Comparison of ENCODE assay signal across 23 cellular contexts in genomic region chr1:5969168-5969567, GRCh38. TPM values are rescaled to one million over a fixed set of nuclear protein-coding genes. Genes with fewer than 3 reads are reported as not detected.
DNase-seq lines count a peak whose midpoint lies in the region; ATAC-seq and TF ChIP-seq lines count a peak whose summit lies in the region.
"Had no signal": no experiment of that assay in that cellular context is flagged by ENCODE, and none has a peak within 500 bp of the region (broad histone marks: within the 10 kb centered on the region; RNA-seq: fewer than 3 reads in every experiment).

No MANE protein-coding gene starts in this region.

- peak; percentile 42 for DNase-seq in natural killer cell treated with Interleukin-12 subunit alpha and Interleukin-12 subunit beta and Interleukin-15 and Interleukin-18, amount 100 ng/mL, for 72 hours (ENCODE audit: low spot score)
- DNase-seq in natural killer cell (no peak), WTC11 (ENCODE audit: low spot score) (peak; percentile 3), myocyte (ENCODE audit: low read depth) (peak; percentile 8), NCI-H1694 (lab: John Stamatoyannopoulos, UW) (no peak)
- DNase-seq: C1 segment of cervical spinal cord; Caco-2; CD8-positive, alpha-beta T cell; EL; GDM1; KBM-7; NCI-H2029 treated with DMSO at 0.1 percent for 48 hours; NCI-H446 treated with DMSO at 0.1 percent for 48 hours; NCI-H526; NCI-H82; NK-92 treated with Interleukin-12 subunit alpha and Interleukin-12 subunit beta, amount 100 ng/mL, for 24 hours; RPMI8226; SHP77; T-cell had no signal

- no peak for TF ChIP-seq CTCF in natural killer cell (IDR thresholded peaks at IDR 0.05)
- TF ChIP-seq CTCF in WTC11 (IDR thresholded peaks at IDR 0.05): no peak

- H3K27me3 Mint-ChIP-seq in natural killer cell treated with Interleukin-12 subunit alpha and Interleukin-12 subunit beta and Interleukin-15 and Interleukin-18, amount 100 ng/mL, for 72 hours: no peaks in the 10 kb centered on the region
- no peaks in the 10 kb centered on the region for H3K27me3 Mint-ChIP-seq in natural killer cell (ENCODE audit: low read depth in 2 of 2)
- no peaks in the 10 kb centered on the region for H3K27me3 Mint-ChIP-seq in WTC11 (ENCODE audit: low read depth)
- H3K27me3 Mint-ChIP-seq: T-cell had no signal

- POLR2A ChIA-PET in WTC11 (lab: Charles Lee): no interaction called here

- no peak overlapping the region for H3K4me3 Mint-ChIP-seq in natural killer cell treated with Interleukin-12 subunit alpha and Interleukin-12 subunit beta and Interleukin-15 and Interleukin-18, amount 100 ng/mL, for 72 hours
- H3K4me3 Mint-ChIP-seq in natural killer cell (no peak overlapping the region), WTC11 (no peak overlapping the region)
- H3K4me3 Mint-ChIP-seq: CD8-positive, alpha-beta T cell; T-cell had no signal

- H3K36me3 Mint-ChIP-seq in natural killer cell treated with Interleukin-12 subunit alpha and Interleukin-12 subunit beta and Interleukin-15 and Interleukin-18, amount 100 ng/mL, for 72 hours: no peaks in the 10 kb centered on the region
- H3K36me3 Mint-ChIP-seq in natural killer cell: no peaks in the 10 kb centered on the region
- H3K36me3 Mint-ChIP-seq in WTC11: peaks cover 2% of the 10 kb centered on the region; the same call in 1 of the 2 replicates

- no peaks in the 10 kb centered on the region for H3K4me1 Mint-ChIP-seq in natural killer cell treated with Interleukin-12 subunit alpha and Interleukin-12 subunit beta and Interleukin-15 and Interleukin-18, amount 100 ng/mL, for 72 hours (ENCODE audit: low read depth in 2 of 2)
- H3K4me1 Mint-ChIP-seq in natural killer cell: no peaks in the 10 kb centered on the region
- peaks cover 14% of the 10 kb centered on the region for H3K4me1 Mint-ChIP-seq in WTC11
- H3K4me1 Mint-ChIP-seq: T-cell had no signal

- no peak for ATAC-seq in natural killer cell treated with Interleukin-12 subunit alpha and Interleukin-12 subunit beta and Interleukin-15 and Interleukin-18, amount 100 ng/mL, for 72 hours
- no peak for ATAC-seq in natural killer cell
- no peak for ATAC-seq in WTC11
- no peak for ATAC-seq in HG03039 (IDR thresholded peaks at IDR 0.05; ENCODE audit: unreplicated experiment)
- ATAC-seq in GM21619 (IDR thresholded peaks at IDR 0.05; ENCODE audit: unreplicated experiment): no peak
- ATAC-seq: CD8-positive, alpha-beta T cell; GM12878; HepG2; T-cell had no signal

- no peak overlapping the region for H3K27ac Mint-ChIP-seq in natural killer cell treated with Interleukin-12 subunit alpha and Interleukin-12 subunit beta and Interleukin-15 and Interleukin-18, amount 100 ng/mL, for 72 hours
- H3K27ac Mint-ChIP-seq in natural killer cell (no peak overlapping the region), WTC11 (no peak overlapping the region)
- H3K27ac Mint-ChIP-seq: CD8-positive, alpha-beta T cell; T-cell had no signal

- CTCF ChIA-PET in WTC11 (lab: Charles Lee): no interaction called here

- H3K9me3 Mint-ChIP-seq in natural killer cell treated with Interleukin-12 subunit alpha and Interleukin-12 subunit beta and Interleukin-15 and Interleukin-18, amount 100 ng/mL, for 72 hours: no peaks in the 10 kb centered on the region
- H3K9me3 Mint-ChIP-seq in natural killer cell (no peaks in the 10 kb centered on the region), WTC11 (no peaks in the 10 kb centered on the region)
- H3K9me3 Mint-ChIP-seq: CD8-positive, alpha-beta T cell; T-cell had no signal

- intact Hi-C loops in natural killer cell (cut with micrococcal nuclease): no loop called here

TF ChIP-seq in WTC11, 78 proteins besides CTCF, POLR2A, EP300 and RAD21:
- no peak for TF ChIP-seq ZBTB43 (CRISPR knock-in tag; IDR thresholded peaks at IDR 0.05)
- TF ChIP-seq CREB1 (CRISPR knock-in tag; IDR thresholded peaks at IDR 0.05): no peak
- no peak for TF ChIP-seq PREB (CRISPR knock-in tag; IDR thresholded peaks at IDR 0.05; ENCODE audit: borderline replicate concordance)
- no peak for TF ChIP-seq TCF7 (CRISPR knock-in tag; IDR thresholded peaks at IDR 0.05; ENCODE audit: low read depth)
- no peak for TF ChIP-seq TEAD4 (CRISPR knock-in tag; IDR thresholded peaks at IDR 0.05)
- TF ChIP-seq FOXK1 (CRISPR knock-in tag; IDR thresholded peaks at IDR 0.05): no peak
- no peak for TF ChIP-seq ZNF263 (CRISPR knock-in tag; IDR thresholded peaks at IDR 0.05; ENCODE audit: low read depth)
- TF ChIP-seq RELA (CRISPR knock-in tag; IDR thresholded peaks at IDR 0.05; ENCODE audit: borderline replicate concordance): no peak
- TF ChIP-seq ZNF232 (CRISPR knock-in tag; IDR thresholded peaks at IDR 0.05): no peak
- TF ChIP-seq MLX (CRISPR knock-in tag; IDR thresholded peaks at IDR 0.05): no peak
- TF ChIP-seq FOXJ3 (CRISPR knock-in tag; IDR thresholded peaks at IDR 0.05; ENCODE audit: borderline replicate concordance): no peak
- TF ChIP-seq GTF2I (CRISPR knock-in tag; conservative IDR thresholded peaks at IDR 0.05): no peak

RNA-seq across cellular contexts. Expression of gene NPHP4, which starts 23.1 kb away (rescaled TPM):
- 10 to 100 TPM; 27.6 to 58.5 TPM for total RNA-seq in natural killer cell treated with Interleukin-12 subunit alpha and Interleukin-12 subunit beta and Interleukin-15 and Interleukin-18, amount 100 ng/mL, for 72 hours
- total RNA-seq in natural killer cell (10 to 100 TPM in 2 of 3 donors, 1 to 10 TPM in 1; 6.3 to 14.7 (median 10.1) TPM), WTC11 (2021) (10.6 to 16.8 TPM (median 12.0 TPM) in 3 replicates), myocyte (2.9 and 4.4 TPM in 2 replicates)
- polyA plus RNA-seq in myocyte (2012): 7.7 TPM

Comparison
In these comparisons a context has a peak if more than half of its experiments do, and no peak if none do; other contexts are left out.
1. DNase-seq: peak in natural killer cell treated with Interleukin-12 subunit alpha and Interleukin-12 subunit beta and Interleukin-15 and Interleukin-18, amount 100 ng/mL, for 72 hours (single experiment), WTC11 (single experiment) and myocyte (single experiment); none in natural killer cell (single experiment) and NCI-H1694 (single experiment).